8 cellular contexts compared by ENCODE assay signal in genomic region chr4:83282049-83282535, GRCh38. TPM values are rescaled to one million over a fixed set of nuclear protein-coding genes. Genes with fewer than 3 reads are reported as not detected.
DNase-seq lines count a peak whose midpoint lies in the region; ATAC-seq and TF ChIP-seq lines count a peak whose summit lies in the region.

No MANE protein-coding gene starts in this region.

- peaks cover 20% of the 10 kb centered on the region for H3K36me3 Mint-ChIP-seq in activated CD8-positive, alpha-beta T cell treated with anti-CD3 and anti-CD28 coated beads, Interleukin-2, amount 10 ng/mL, durations not matched to agents 7 days and 5 days (ENCODE audit: low read depth)
- H3K36me3 Mint-ChIP-seq in progenitor cell of endocrine pancreas (ENCODE audit: insufficient read depth): peaks cover 2% of the 10 kb centered on the region

- H3K27ac Mint-ChIP-seq in activated CD8-positive, alpha-beta T cell treated with anti-CD3 and anti-CD28 coated beads, Interleukin-2, amount 10 ng/mL, durations not matched to agents 7 days and 5 days: no peak overlapping the region
- no peak overlapping the region for H3K27ac Mint-ChIP-seq in progenitor cell of endocrine pancreas

- H3K36me3 ChIP-seq in BJ (ENCODE audit: control insufficient read depth, insufficient read depth, low read length) (no peaks in the 10 kb centered on the region; the same call in 1 of the 2 replicates), esophagus squamous epithelium (peaks cover 0 to 12% (median 0%) of the 10 kb centered on the region in 3 donors)

- 26 to 31% methylated on average over 4 of the region's 4 CpGs for WGBS in esophagus squamous epithelium, 2 donors

- H3K27me3 ChIP-seq in BJ (ENCODE audit: control insufficient read depth, insufficient read depth, low read length) (no peaks in the 10 kb centered on the region), esophagus squamous epithelium (no peaks in the 10 kb centered on the region)

- DNase-seq in BJ (ENCODE audit: low read depth) (no peak), GM13976 (ENCODE audit: low spot score) (peak; percentile 52), NCI-H460 (ENCODE audit: extremely low read depth, low read depth) (peak; percentile 48), esophagus squamous epithelium (lab: John Stamatoyannopoulos, UW) (no peak), progenitor cell of endocrine pancreas (ENCODE audit: low spot score, unreplicated experiment) (peak; percentile 13), cerebellar nuclear complex (lab: John Stamatoyannopoulos, UW) (no peak)
- DNase-seq in activated CD8-positive, alpha-beta T cell treated with anti-CD3 and anti-CD28 coated beads, Interleukin-2, amount 10 ng/mL, durations not matched to agents 7 days and 5 days: peak; percentile 84

- ATAC-seq in activated CD8-positive, alpha-beta T cell treated with anti-CD3 and anti-CD28 coated beads, Interleukin-2, amount 10 ng/mL, durations not matched to agents 7 days and 5 days: no peak
- no peak for ATAC-seq in GM19397 (IDR thresholded peaks at IDR 0.05; ENCODE audit: unreplicated experiment)

- peaks cover 8 to 33% (median 18%) of the 10 kb centered on the region in 3 donors for H3K4me1 ChIP-seq in esophagus squamous epithelium

- no peak for TF ChIP-seq POLR2A in esophagus squamous epithelium (IDR thresholded peaks at IDR 0.05)

- in situ Hi-C loops in GM13976 (cut with MboI; ENCODE audit: low sequenced_read_pairs, unreplicated experiment): no loop called here

- POLR2A ChIA-PET in BJ (lab: Charles Lee): no interaction called here
- POLR2A ChIA-PET in activated CD8-positive, alpha-beta T cell treated with anti-CD3 and anti-CD28 coated beads, Interleukin-2, amount 10 ng/mL, durations not matched to agents 7 days and 5 days (lab: Charles Lee): interaction anchor here (0.6 to 2.0 kb wide), 2 partner anchors 29 to 247 kb away, joined by 5 to 8 read pairs; partner anchors contain the start of gene COPS4

- no peaks in the 10 kb centered on the region for H3K9me3 Mint-ChIP-seq in activated CD8-positive, alpha-beta T cell treated with anti-CD3 and anti-CD28 coated beads, Interleukin-2, amount 10 ng/mL, durations not matched to agents 7 days and 5 days (ENCODE audit: insufficient read depth)
- H3K9me3 Mint-ChIP-seq in progenitor cell of endocrine pancreas (ENCODE audit: low read depth): no peaks in the 10 kb centered on the region

- intact Hi-C loops in esophagus squamous epithelium (cut with DNase I): no loop called here

- H3K9me3 ChIP-seq in esophagus squamous epithelium: no peaks in the 10 kb centered on the region

- H3K27me3 Mint-ChIP-seq in activated CD8-positive, alpha-beta T cell treated with anti-CD3 and anti-CD28 coated beads, Interleukin-2, amount 10 ng/mL, durations not matched to agents 7 days and 5 days (ENCODE audit: low read depth): no peaks in the 10 kb centered on the region
- H3K27me3 Mint-ChIP-seq in progenitor cell of endocrine pancreas: no peaks in the 10 kb centered on the region

- peak overlapping the region; percentile 15 for H3K4me3 Mint-ChIP-seq in activated CD8-positive, alpha-beta T cell treated with anti-CD3 and anti-CD28 coated beads, Interleukin-2, amount 10 ng/mL, durations not matched to agents 7 days and 5 days
- H3K4me3 Mint-ChIP-seq in progenitor cell of endocrine pancreas (ENCODE audit: low read depth): no peak overlapping the region

- TF ChIP-seq CTCF in BJ (IDR thresholded peaks at IDR 0.05; ENCODE audit: insufficient read depth, low read depth, low read length) (peak; percentile 69), GM13976 (IDR thresholded peaks at IDR 0.05; ENCODE audit: borderline replicate concordance, control extremely low read depth, extremely low read depth, insufficient read depth, missing control alignments) (peak; percentile 71), esophagus squamous epithelium (IDR thresholded peaks at IDR 0.05) (peak; percentile 57 to 77 (median 64)), progenitor cell of endocrine pancreas (IDR thresholded peaks at IDR 0.05; ENCODE audit: unreplicated experiment) (peak; percentile 75)

- CTCF ChIA-PET in BJ (lab: Yijun Ruan, JAX): interaction anchor here (0.6 to 5.1 kb wide), 13 partner anchors 10 to 245 kb away, joined by 3 to 29 read pairs (median 3); no protein-coding TSS in a partner anchor
- CTCF ChIA-PET in activated CD8-positive, alpha-beta T cell treated with anti-CD3 and anti-CD28 coated beads, Interleukin-2, amount 10 ng/mL, durations not matched to agents 7 days and 5 days (lab: Charles Lee): interaction anchor here (0.6 to 6.5 kb wide), 36 partner anchors 10 to 386 kb away, joined by 3 to 82 read pairs (median 4); partner anchors contain the start of genes COPS4, HELQ, HPSE and PLAC8

- peaks cover 52% of the 10 kb centered on the region for H3K4me1 Mint-ChIP-seq in activated CD8-positive, alpha-beta T cell treated with anti-CD3 and anti-CD28 coated beads, Interleukin-2, amount 10 ng/mL, durations not matched to agents 7 days and 5 days (ENCODE audit: low read depth)
- H3K4me1 Mint-ChIP-seq in progenitor cell of endocrine pancreas (ENCODE audit: low read depth): peaks cover 18% of the 10 kb centered on the region

- H3K4me3 ChIP-seq in BJ (ENCODE audit: low read depth, low read length): no peak overlapping the region
- no peak overlapping the region for H3K4me3 ChIP-seq in esophagus squamous epithelium

- H3K27ac ChIP-seq in esophagus squamous epithelium: no peak overlapping the region

RNA-seq across cellular contexts. Expression of gene COQ2, which starts 2.5 kb away (rescaled TPM):
- 14.5 and 21.0 TPM in 2 replicates for polyA plus RNA-seq in BJ (2011; rRNA removed)
- polyA minus RNA-seq in BJ (2011; rRNA and poly(A)+ RNA removed): 8.5 and 13.0 TPM in 2 replicates
- total RNA-seq in NCI-H460 (2014; rRNA removed; shearing (Covaris generic)): 35.7 and 40.3 TPM in 2 replicates
- polyA plus RNA-seq in NCI-H460 (2014; cell fraction: nucleus; rRNA removed): 22.3 and 27.5 TPM in 2 replicates
- 10 to 100 TPM; 21.3 to 21.9 TPM for total RNA-seq in activated CD8-positive, alpha-beta T cell treated with anti-CD3 and anti-CD28 coated beads, Interleukin-2, amount 10 ng/mL, durations not matched to agents 7 days and 5 days
- total RNA-seq in esophagus squamous epithelium: 10 to 100 TPM; 10.7 to 17.3 (median 13.9) TPM
- total RNA-seq in progenitor cell of endocrine pancreas: 19.2 and 20.2 TPM in 2 replicates

RNA-seq across cellular contexts. Expression of gene HPSE, which starts 52.6 kb away (rescaled TPM):
- polyA plus RNA-seq in BJ (2011; rRNA removed): 0.71 and 1.1 TPM in 2 replicates
- 0.36 and 0.43 TPM in 2 replicates for polyA minus RNA-seq in BJ (2011; rRNA and poly(A)+ RNA removed)
- total RNA-seq in NCI-H460 (2014; rRNA removed; shearing (Covaris generic)): 4.4 and 4.8 TPM in 2 replicates
- 2.4 and 8.0 TPM in 2 replicates for polyA plus RNA-seq in NCI-H460 (2014; cell fraction: nucleus; rRNA removed)
- total RNA-seq in activated CD8-positive, alpha-beta T cell treated with anti-CD3 and anti-CD28 coated beads, Interleukin-2, amount 10 ng/mL, durations not matched to agents 7 days and 5 days: 10 to 100 TPM; 17.8 to 19.0 TPM
- 10 to 100 TPM in 2 of 4 donors, 1 to 10 TPM in 2; 3.6 to 12.5 (median 8.5) TPM for total RNA-seq in esophagus squamous epithelium
- 2.8 and 3.6 TPM in 2 replicates for total RNA-seq in progenitor cell of endocrine pancreas

Comparison
In these comparisons a context has a peak if more than half of its experiments do, and no peak if none do; other contexts are left out.
1. DNase-seq: peak in GM13976 (single experiment), NCI-H460 (single experiment), activated CD8-positive, alpha-beta T cell treated with anti-CD3 and anti-CD28 coated beads, Interleukin-2, amount 10 ng/mL, durations not matched to agents 7 days and 5 days (single experiment) and progenitor cell of endocrine pancreas (single experiment); none in BJ (single experiment), esophagus squamous epithelium (single experiment) and cerebellar nuclear complex (0 of 2).
2. Peak in every context shown above with its lines, with median percentiles within 50 percentile points of each other: CTCF ChIP-seq.